Comparison of ENCODE assay signal across 10 cellular contexts in the genomic region with DNA sequence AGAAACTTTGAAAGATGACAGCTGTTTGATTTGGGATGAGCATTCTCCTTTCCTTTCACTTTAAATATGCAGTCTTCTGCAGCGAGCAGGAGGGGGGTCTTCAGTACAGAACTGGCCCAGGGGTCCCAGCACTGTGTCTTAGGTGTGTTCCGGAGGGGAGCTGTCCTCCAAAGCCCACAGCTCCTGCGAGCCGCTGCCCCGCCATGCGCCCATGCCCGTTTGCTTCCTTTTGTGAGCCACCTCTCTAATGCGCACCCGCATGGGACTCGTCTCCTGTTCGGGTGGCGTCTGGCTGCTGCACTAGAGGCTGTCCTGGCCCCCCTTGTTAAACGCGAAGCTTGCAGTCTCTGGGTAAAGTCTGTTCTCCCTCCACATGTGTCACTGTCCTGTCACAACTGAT. TPM values are rescaled to one million over a fixed set of nuclear protein-coding genes. Genes with fewer than 3 reads are reported as not detected.
"Had no signal": no experiment of that assay in that cellular context is flagged by ENCODE, and none has a peak within 500 bp of the region (broad histone marks: within the 10 kb centered on the region; RNA-seq: fewer than 3 reads in every experiment).

No MANE protein-coding gene starts in this region.

- H3K4me3 ChIP-seq: GM23248, HAP-1 had no signal

- FAIRE-seq: H1, H54, HepG2 had no signal

- H3K36me3 ChIP-seq: HAP-1 had no signal

- H3K9me3 ChIP-seq: HAP-1 had no signal

- H3K4me1 ChIP-seq: HAP-1 had no signal

- H3K27ac ChIP-seq: GM23248, HL-60, KMS-11 had no signal

- DNase-seq: GM23248, HFFc6, KBM-7 had no signal

RNA-seq across cellular contexts. Expression of a gene that starts 48.4 kb away (rescaled TPM):
- total RNA-seq: GM23248, HepG2, HFFc6, HT1080 had no signal
